ENCODE assay signal across 11 cellular contexts in genomic region chr12:51687142-51687935, GRCh38.
DNase-seq lines count a peak whose midpoint lies in the region; ATAC-seq and TF ChIP-seq lines count a peak whose summit lies in the region.
"Had no signal": no experiment of that assay in that cellular context is flagged by ENCODE, and none has a peak within 500 bp of the region (broad histone marks: within the 10 kb centered on the region; RNA-seq: fewer than 3 reads in every experiment).

No MANE protein-coding gene starts in this region.

- ATAC-seq in HG02973 (IDR thresholded peaks at IDR 0.05; ENCODE audit: unreplicated experiment): no peak

- no peaks in the 10 kb centered on the region for H3K36me3 ChIP-seq in GM23248 (ENCODE audit: low read depth)
- H3K36me3 ChIP-seq: suprapubic skin had no signal

- H3K79me2 ChIP-seq in GM23248 (ENCODE audit: insufficient read depth): peaks cover 38% of the 10 kb centered on the region

- H3K4me2 ChIP-seq in GM23248 (ENCODE audit: unreplicated experiment): peak overlapping the region; percentile 66

- H3K27me3 ChIP-seq in GM23248 (replicated peaks; ENCODE audit: insufficient read depth): no peaks in the 10 kb centered on the region

- peak overlapping the region; percentile 27; the same call in 1 of the 2 replicates for H3K4me3 ChIP-seq in GM23248
- H3K4me3 ChIP-seq in fibroblast of mammary gland (ENCODE audit: control insufficient read depth, low read depth, low read length): no peak overlapping the region
- H3K4me3 ChIP-seq: suprapubic skin had no signal

- TF ChIP-seq CTCF in fibroblast of mammary gland (conservative IDR thresholded peaks at IDR 0.05; ENCODE audit: control insufficient read depth, insufficient read depth, low read depth, low read length): no peak

- no peaks in the 10 kb centered on the region for H3K9me3 ChIP-seq in GM23248 (ENCODE audit: low read depth)
- H3K9me3 ChIP-seq: suprapubic skin had no signal

- peak overlapping the region; percentile 63 for H3K27ac ChIP-seq in GM23248
- H3K27ac ChIP-seq: suprapubic skin had no signal

- DNase-seq in GM23248 (peak; percentile 86), SK-N-DZ (ENCODE audit: low spot score) (peak; percentile 28), fibroblast of mammary gland (ENCODE audit: low read depth) (peak; percentile 53), stromal cell of bone marrow (ENCODE audit: low read depth) (peak; percentile 69), GM19240 (ENCODE audit: insufficient read length, low spot score) (no peak)
- no peak for DNase-seq in stimulated activated CD4-positive, alpha-beta T cell treated with anti-CD3 and anti-CD28 coated beads, Interleukin-2, amount 100 ng/mL, for 48 hours
- DNase-seq: activated T-cell treated with anti-CD3 and anti-CD28 coated beads, Interleukin-2, amount 50 U/mL, for 24 hours; DND-41; retina had no signal

- H3K9me2 ChIP-seq in GM23248 (ENCODE audit: insufficient read depth): no peaks in the 10 kb centered on the region

- in situ Hi-C loops in GM23248 (cut with MboI): no loop called here

- H3F3A ChIP-seq in GM23248 (ENCODE audit: insufficient read depth): peaks cover 53% of the 10 kb centered on the region

- H2AFZ ChIP-seq in GM23248: no peak overlapping the region

- WGBS in GM23248 (ENCODE audit: low coverage in 1 of 2, low lambda C conversion rate in 2 of 2, missing lambda C conversion rate in 2 of 2), 2 experiments: 71 to 74% methylated on average over 9 of the region's 9 CpGs

- 0 out of 2 replicates have a peak overlapping the region, but pooled peaks have one; percentile 7 for H3K9ac ChIP-seq in GM23248

- peaks cover 45% of the 10 kb centered on the region for H3K4me1 ChIP-seq in GM23248 (ENCODE audit: insufficient read depth)

- no peaks in the 10 kb centered on the region; the same call in 1 of the 2 replicates for H4K20me1 ChIP-seq in GM23248 (ENCODE audit: insufficient read depth)

Comparison
In these comparisons a context has a peak if more than half of its experiments do, and no peak if none do; other contexts are left out.
1. DNase-seq: peak in GM23248 (single experiment), SK-N-DZ (single experiment), fibroblast of mammary gland (single experiment) and stromal cell of bone marrow (single experiment); none in stimulated activated CD4-positive, alpha-beta T cell treated with anti-CD3 and anti-CD28 coated beads, Interleukin-2, amount 100 ng/mL, for 48 hours (0 of 2) and GM19240 (single experiment).